Comparison of ENCODE assay signal across 25 cellular contexts in genomic region chr3:62241279-62241678, GRCh38.
"Had no signal": no experiment of that assay in that cellular context is flagged by ENCODE, and none has a peak within 500 bp of the region (broad histone marks: within the 10 kb centered on the region; RNA-seq: fewer than 3 reads in every experiment).

No MANE protein-coding gene starts in this region.

- H3K79me2 ChIP-seq: parathyroid adenoma had no signal

- H3K4me3 ChIP-seq: coronary artery, gastroesophageal sphincter, lung, prostate gland, right lobe of liver, spleen, tibial artery, upper lobe of left lung, uterus had no signal

- FAIRE-seq: endometrium had no signal

- H3K4me3 Mint-ChIP-seq: natural killer cell treated with Interleukin-12 subunit alpha and Interleukin-12 subunit beta and Interleukin-15 and Interleukin-18, amount 100 ng/mL, for 72 hours; stimulated activated memory B cell treated with anti-CD40 and anti-IgM and Interleukin-4, amounts not matched to agents 10 μg/mL and 1 μg/mL and 100 μg/mL, for 72 hours; stimulated activated naive CD8-positive, alpha-beta T cell treated with anti-CD3 and anti-CD28 coated beads, Interleukin-15, Interleukin-2, amounts not matched to agents 100 ng/mL and 50 ng/mL, for 24 hours had no signal

- H2AFZ ChIP-seq: parathyroid adenoma had no signal

- H3K27me3 Mint-ChIP-seq: natural killer cell treated with Interleukin-12 subunit alpha and Interleukin-12 subunit beta and Interleukin-15 and Interleukin-18, amount 100 ng/mL, for 72 hours; stimulated activated memory B cell treated with anti-CD40 and anti-IgM and Interleukin-4, amounts not matched to agents 10 μg/mL and 1 μg/mL and 100 μg/mL, for 72 hours had no signal

- ATAC-seq: esophagus mucosa; gastroesophageal sphincter; left ventricle myocardium superior; natural killer cell treated with Interleukin-12 subunit alpha and Interleukin-12 subunit beta and Interleukin-15 and Interleukin-18, amount 100 ng/mL, for 72 hours; right lobe of liver; stimulated activated memory B cell treated with anti-CD40 and anti-IgM and Interleukin-4, amounts not matched to agents 10 μg/mL and 1 μg/mL and 100 μg/mL, for 72 hours had no signal

- H3K4me1 ChIP-seq: prostate gland, right lobe of liver, upper lobe of left lung, uterus had no signal

- DNase-seq: effector CD4-positive, alpha-beta T cell; glutamatergic neuron; islet precursor cell; left ventricle myocardium superior; mesenchymal stem cell; midbrain; retina; right lobe of liver; spleen; stimulated activated CD4-positive, alpha-beta T cell treated with anti-CD3 and anti-CD28 coated beads, Interleukin-15, amount 100 ng/mL, for 24 hours; stimulated activated CD4-positive, alpha-beta T cell treated with anti-CD3 and anti-CD28 coated beads, Interleukin-1b, Interleukin-23, amount 100 ng/mL, for 48 hours; stimulated activated CD4-positive, alpha-beta T cell treated with anti-CD3 and anti-CD28 coated beads, Interleukin-4, amount 100 ng/mL, for 24 hours; tibial artery; upper lobe of left lung; uterus had no signal

- H3K36me3 Mint-ChIP-seq: natural killer cell treated with Interleukin-12 subunit alpha and Interleukin-12 subunit beta and Interleukin-15 and Interleukin-18, amount 100 ng/mL, for 72 hours; stimulated activated memory B cell treated with anti-CD40 and anti-IgM and Interleukin-4, amounts not matched to agents 10 μg/mL and 1 μg/mL and 100 μg/mL, for 72 hours had no signal

- H3K9me3 ChIP-seq: gastroesophageal sphincter, prostate gland, right lobe of liver, spleen, tibial artery, upper lobe of left lung, uterus had no signal

- H3K36me3 ChIP-seq: prostate gland, right lobe of liver, spleen, uterus had no signal

- H3K27ac ChIP-seq: coronary artery, gastroesophageal sphincter, parathyroid adenoma, prostate gland, right lobe of liver, spleen, tibial artery, upper lobe of left lung, uterus had no signal

- H3K27me3 ChIP-seq: gastroesophageal sphincter, right lobe of liver, spleen, tibial artery, upper lobe of left lung, uterus had no signal

- H3K9me3 Mint-ChIP-seq: natural killer cell treated with Interleukin-12 subunit alpha and Interleukin-12 subunit beta and Interleukin-15 and Interleukin-18, amount 100 ng/mL, for 72 hours; stimulated activated memory B cell treated with anti-CD40 and anti-IgM and Interleukin-4, amounts not matched to agents 10 μg/mL and 1 μg/mL and 100 μg/mL, for 72 hours; stimulated activated naive CD8-positive, alpha-beta T cell treated with anti-CD3 and anti-CD28 coated beads, Interleukin-15, Interleukin-2, amounts not matched to agents 100 ng/mL and 50 ng/mL, for 24 hours had no signal

- H3K27ac Mint-ChIP-seq: natural killer cell treated with Interleukin-12 subunit alpha and Interleukin-12 subunit beta and Interleukin-15 and Interleukin-18, amount 100 ng/mL, for 72 hours; stimulated activated memory B cell treated with anti-CD40 and anti-IgM and Interleukin-4, amounts not matched to agents 10 μg/mL and 1 μg/mL and 100 μg/mL, for 72 hours; stimulated activated naive CD8-positive, alpha-beta T cell treated with anti-CD3 and anti-CD28 coated beads, Interleukin-15, Interleukin-2, amounts not matched to agents 100 ng/mL and 50 ng/mL, for 24 hours had no signal

- H3K9ac ChIP-seq: parathyroid adenoma had no signal
